ENCODE assay signal across 8 cellular contexts in genomic region chr10:98361131-98361633, GRCh38. TPM values are rescaled to one million over a fixed set of nuclear protein-coding genes. Genes with fewer than 3 reads are reported as not detected.
DNase-seq lines count a peak whose midpoint lies in the region; ATAC-seq lines count a peak whose summit lies in the region.

No MANE protein-coding gene starts in this region.

- no peak overlapping the region for H3K4me3 Mint-ChIP-seq in activated T-helper 2 cell treated with anti-CD3 and anti-CD28 coated beads, Interferon-gamma antibody, Interleukin-2, Interleukin-4, amounts not matched to agents 10 μg/mL and 5 μg/mL and 100 μg/mL, durations not matched to agents 14 hours and 24 hours and 36 hours (ENCODE audit: low read depth)

- peak; percentile 66 for DNase-seq in DMS153 treated with DMSO at 0.1 percent for 48 hours (lab: John Stamatoyannopoulos, UW; ENCODE audit: unreplicated experiment)
- DNase-seq in activated T-helper 2 cell treated with anti-CD3 and anti-CD28 coated beads, Interferon-gamma antibody, Interleukin-2, Interleukin-4, amounts not matched to agents 10 μg/mL and 5 μg/mL and 100 μg/mL, durations not matched to agents 14 hours and 24 hours and 36 hours (ENCODE audit: low spot score), result peak; percentile 9
- peak; percentile 90 for DNase-seq in Right ventricle myocardium superior
- peak; percentile 40 for DNase-seq in retina
- no peak for DNase-seq in NCI-H524 (lab: John Stamatoyannopoulos, UW)
- DNase-seq in NCI-H1417 treated with DMSO at 0.1 percent for 48 hours (lab: John Stamatoyannopoulos, UW), result no peak

- ATAC-seq in GM19467 (IDR thresholded peaks at IDR 0.05; ENCODE audit: unreplicated experiment), result peak; percentile 85
- peak; percentile 96 for ATAC-seq in HG03565 (IDR thresholded peaks at IDR 0.05; ENCODE audit: unreplicated experiment)
- ATAC-seq in Right ventricle myocardium superior (ENCODE audit: poor library complexity), result peak; percentile 98

- H3K4me1 Mint-ChIP-seq in activated T-helper 2 cell treated with anti-CD3 and anti-CD28 coated beads, Interferon-gamma antibody, Interleukin-2, Interleukin-4, amounts not matched to agents 10 μg/mL and 5 μg/mL and 100 μg/mL, durations not matched to agents 14 hours and 24 hours and 36 hours (ENCODE audit: low read depth), result peaks cover 7% of the 10 kb centered on the region

- H3K27me3 Mint-ChIP-seq in activated T-helper 2 cell treated with anti-CD3 and anti-CD28 coated beads, Interferon-gamma antibody, Interleukin-2, Interleukin-4, amounts not matched to agents 10 μg/mL and 5 μg/mL and 100 μg/mL, durations not matched to agents 14 hours and 24 hours and 36 hours (ENCODE audit: low read depth), result peaks cover 8% of the 10 kb centered on the region

- intact Hi-C loops in activated T-helper 2 cell treated with anti-CD3 and anti-CD28 coated beads, Interferon-gamma antibody, Interleukin-2, Interleukin-4, amounts not matched to agents 10 μg/mL and 5 μg/mL and 100 μg/mL, durations not matched to agents 14 hours and 24 hours and 36 hours (cut with micrococcal nuclease), result no loop called here
- intact Hi-C loops in Right ventricle myocardium superior (cut with DNase I), result no loop called here

- H3K27ac Mint-ChIP-seq in activated T-helper 2 cell treated with anti-CD3 and anti-CD28 coated beads, Interferon-gamma antibody, Interleukin-2, Interleukin-4, amounts not matched to agents 10 μg/mL and 5 μg/mL and 100 μg/mL, durations not matched to agents 14 hours and 24 hours and 36 hours, result no peak overlapping the region

- H3K36me3 Mint-ChIP-seq in activated T-helper 2 cell treated with anti-CD3 and anti-CD28 coated beads, Interferon-gamma antibody, Interleukin-2, Interleukin-4, amounts not matched to agents 10 μg/mL and 5 μg/mL and 100 μg/mL, durations not matched to agents 14 hours and 24 hours and 36 hours (ENCODE audit: low read depth), result no peaks in the 10 kb centered on the region

- no peaks in the 10 kb centered on the region for H3K9me3 Mint-ChIP-seq in activated T-helper 2 cell treated with anti-CD3 and anti-CD28 coated beads, Interferon-gamma antibody, Interleukin-2, Interleukin-4, amounts not matched to agents 10 μg/mL and 5 μg/mL and 100 μg/mL, durations not matched to agents 14 hours and 24 hours and 36 hours

RNA-seq across cellular contexts. Expression of gene PYROXD2, which starts 53.8 kb away (rescaled TPM):
- total RNA-seq in activated T-helper 2 cell treated with anti-CD3 and anti-CD28 coated beads, Interferon-gamma antibody, Interleukin-2, Interleukin-4, amounts not matched to agents 10 μg/mL and 5 μg/mL and 100 μg/mL, durations not matched to agents 14 hours and 24 hours and 36 hours, result 2.8 and 4.0 TPM in 2 replicates
- total RNA-seq in Right ventricle myocardium superior, result 8.4 TPM

Comparison
In these comparisons a context has a peak if more than half of its experiments do, and no peak if none do; other contexts are left out.
1. DNase-seq: peak in DMS153 treated with DMSO at 0.1 percent for 48 hours (single experiment), activated T-helper 2 cell treated with anti-CD3 and anti-CD28 coated beads, Interferon-gamma antibody, Interleukin-2, Interleukin-4, amounts not matched to agents 10 μg/mL and 5 μg/mL and 100 μg/mL, durations not matched to agents 14 hours and 24 hours and 36 hours (single experiment), Right ventricle myocardium superior (single experiment) and retina (single experiment); none in NCI-H524 (0 of 2) and NCI-H1417 treated with DMSO at 0.1 percent for 48 hours (single experiment).
2. Peak in every context shown above with its lines, with median percentiles within 50 percentile points of each other: ATAC-seq.